ENCODE assay signal across 20 cellular contexts in the genomic region with DNA sequence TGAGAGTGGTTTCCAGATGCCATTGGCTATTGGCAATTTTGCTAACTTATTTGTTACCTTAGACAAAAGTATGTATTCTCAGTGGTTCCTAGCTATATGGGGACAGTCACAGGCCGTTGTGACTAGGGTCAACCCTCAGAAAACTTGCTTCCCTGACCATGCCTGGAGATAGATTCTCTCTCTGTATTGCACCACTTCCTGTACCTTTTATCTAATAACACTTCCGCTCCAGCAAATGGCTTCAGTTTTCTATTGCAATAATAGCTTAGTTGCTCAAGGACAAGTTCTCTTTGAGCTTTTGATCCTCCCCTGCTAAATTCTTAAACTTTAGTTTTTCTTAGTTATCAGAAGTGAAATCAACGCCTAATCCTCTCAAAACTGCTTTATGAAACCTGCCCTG.
"Had no signal": no experiment of that assay in that cellular context is flagged by ENCODE, and none has a peak within 500 bp of the region (broad histone marks: within the 10 kb centered on the region; RNA-seq: fewer than 3 reads in every experiment).

No MANE protein-coding gene starts in this region.

- H3K4me1 ChIP-seq: esophagus muscularis mucosa, gastrocnemius medialis, heart right ventricle, sigmoid colon, testis, transverse colon had no signal

- H3K27me3 ChIP-seq: esophagus muscularis mucosa, gastrocnemius medialis, heart right ventricle, neutrophil, sigmoid colon, testis, transverse colon had no signal

- H3K27ac ChIP-seq: epithelial cell of prostate, esophagus muscularis mucosa, gastrocnemius medialis, heart right ventricle, neutrophil, sigmoid colon, skin epidermis, testis, transverse colon had no signal

- ATAC-seq: effector memory CD8-positive, alpha-beta T cell; gastrocnemius medialis; heart right ventricle; left lobe of liver; naive thymus-derived CD4-positive, alpha-beta T cell; stimulated activated naive B cell treated with anti-CD40 and anti-IgM and Interleukin-4, amounts not matched to agents 10 μg/mL and 1 μg/mL and 100 μg/mL, for 72 hours; stimulated activated naive CD8-positive, alpha-beta T cell treated with anti-CD3 and anti-CD28 coated beads, Interleukin-15, amount 100 ng/mL, for 72 hours had no signal

- H3K4me3 ChIP-seq: esophagus muscularis mucosa, gastrocnemius medialis, heart right ventricle, sigmoid colon, skin epidermis, testis, transverse colon had no signal

- H3K36me3 ChIP-seq: esophagus muscularis mucosa, gastrocnemius medialis, heart right ventricle, neutrophil, sigmoid colon, transverse colon had no signal

- H3K9me3 ChIP-seq: esophagus muscularis mucosa, gastrocnemius medialis, neutrophil, sigmoid colon, testis, transverse colon had no signal

- DNase-seq: effector memory CD8-positive, alpha-beta T cell; gastrocnemius medialis; heart right ventricle; hypothalamus; islet precursor cell; mammary epithelial cell; naive thymus-derived CD4-positive, alpha-beta T cell; nephron progenitor cell; sigmoid colon; stimulated activated CD4-positive, alpha-beta T cell treated with anti-CD3 and anti-CD28 coated beads, Interleukin-2, amount 100 ng/mL, for 24 hours; stimulated activated CD4-positive, alpha-beta T cell treated with anti-CD3 and anti-CD28 coated beads, Interleukin-4, amount 100 ng/mL, for 4 hours; stimulated activated naive B cell treated with anti-CD40 and anti-IgM and Interleukin-4, amounts not matched to agents 10 μg/mL and 1 μg/mL and 100 μg/mL, for 72 hours; stimulated activated naive CD8-positive, alpha-beta T cell treated with anti-CD3 and anti-CD28 coated beads, Interleukin-15, amount 100 ng/mL, for 72 hours; testis; transverse colon had no signal
